In genomic region chr3:119293105-119293683, GRCh38 we compare ENCODE assay signal across 8 cellular contexts. TPM values are rescaled to one million over a fixed set of nuclear protein-coding genes. Genes with fewer than 3 reads are reported as not detected.
DNase-seq lines count a peak whose midpoint lies in the region; ATAC-seq, FAIRE-seq and TF ChIP-seq lines count a peak whose summit lies in the region.

No MANE protein-coding gene starts in this region.

- peaks cover 38% of the 10 kb centered on the region for H3K79me2 ChIP-seq in GM12878 (ENCODE audit: control insufficient read depth, insufficient read depth, low read length)

- no peak for TF ChIP-seq RAD21 in GM12878 (IDR thresholded peaks at IDR 0.05; ENCODE audit: insufficient read depth, low read depth, low read length)

- no peak for TF ChIP-seq EP300 in GM12878 (IDR thresholded peaks at IDR 0.05; ENCODE audit: borderline replicate concordance in 1 of 2, control insufficient read depth in 1 of 2, low read depth in 2 of 2, low read length in 2 of 2)

- no peaks in the 10 kb centered on the region for H3K27me3 ChIP-seq in heart left ventricle
- H3K27me3 ChIP-seq in GM12878 (replicated peaks in 1 of 2; ENCODE audit: control insufficient read depth in 2 of 2, insufficient read depth in 2 of 2, low read length in 1 of 2), result no peaks in the 10 kb centered on the region
- no peaks in the 10 kb centered on the region for H3K27me3 ChIP-seq in mucosa of rectum (ENCODE audit: control insufficient read depth in 2 of 2, insufficient read depth in 2 of 2, low read length in 2 of 2)
- no peaks in the 10 kb centered on the region for H3K27me3 ChIP-seq in vagina

- peak overlapping the region in 11 of 12 donors; percentile 74 to 97 (median 88) for H3K4me3 ChIP-seq in heart left ventricle
- peak overlapping the region; percentile 94 for H3K4me3 ChIP-seq in GM12878
- peak overlapping the region; percentile 78 to 87 for H3K4me3 ChIP-seq in mucosa of rectum (ENCODE audit: low read length in 2 of 2)
- H3K4me3 ChIP-seq in vagina, result peak overlapping the region; percentile 70

- no peak for DNase-seq in heart left ventricle
- no peak for DNase-seq in Right ventricle myocardium superior
- no peak for DNase-seq in GM12878 (ENCODE audit: low read depth, low spot score)
- no peak for DNase-seq in vagina (ENCODE audit: extremely low spot score in 2 of 2)
- no peak for DNase-seq in cerebellar nuclear complex (lab: John Stamatoyannopoulos, UW)
- no peak for DNase-seq in posterior vena cava (ENCODE audit: low spot score)
- no peak for DNase-seq in effector CD4-positive, alpha-beta T cell

- ATAC-seq in heart left ventricle (no peak), Right ventricle myocardium superior (ENCODE audit: poor library complexity) (no peak), GM12878 (no peak)

- CTCF ChIA-PET in GM12878 (lab: Yijun Ruan, JAX), result interaction anchor here (0.8 to 3.9 kb wide), 8 partner anchors 10 to 402 kb away, joined by 3 to 21 read pairs (median 7); partner anchors contain the start of gene B4GALT4

- FAIRE-seq in GM12878 (lab: Jason Lieb, UNC), result no peak

- in situ Hi-C loops in GM12878 (cut with MboI), result loop anchor here (25.0 kb wide), 1 partner anchor 394 kb away; the partner anchor contains the start of gene COX17

- POLR2A ChIA-PET in GM12878 (lab: Charles Lee), result interaction anchor here (1.0 to 3.9 kb wide), 4 partner anchors 8 to 261 kb away, joined by 3 to 14 read pairs (median 4); no protein-coding TSS in a partner anchor

- H3K4me1 ChIP-seq in heart left ventricle (peaks cover 3 to 48% (median 32%) of the 10 kb centered on the region in 12 donors), GM12878 (ENCODE audit: control insufficient read depth, insufficient read depth, low read length) (peaks cover 21% of the 10 kb centered on the region), mucosa of rectum (ENCODE audit: control insufficient read depth in 2 of 2, insufficient read depth in 2 of 2, low read length in 2 of 2) (peaks cover 8 to 9% of the 10 kb centered on the region in 2 donors), vagina (peaks cover 23% of the 10 kb centered on the region)

- H3K9me3 ChIP-seq in heart left ventricle, result peaks cover 0 to 3% (median 0%) of the 10 kb centered on the region in 12 donors
- H3K9me3 ChIP-seq in GM12878 (replicated peaks; ENCODE audit: control insufficient read depth, insufficient read depth, low read length), result peaks cover 3% of the 10 kb centered on the region; the same call in 1 of the 3 replicates
- H3K9me3 ChIP-seq in mucosa of rectum (ENCODE audit: control insufficient read depth in 2 of 2, low read length in 2 of 2), result no peaks in the 10 kb centered on the region
- no peaks in the 10 kb centered on the region for H3K9me3 ChIP-seq in vagina

- intact Hi-C loops in heart left ventricle (cut with DNase I), result loop anchor here in 2 of 10 donors (1.0 to 5.0 kb wide), 2 partner anchors 14 to 51 kb away; partner anchors contain the start of gene B4GALT4 (in 1 of the 2)
- intact Hi-C loops in Right ventricle myocardium superior (cut with DNase I), result no loop called here
- intact Hi-C loops in GM12878 (cut with micrococcal nuclease; ENCODE audit: unreplicated experiment), result loop anchor here (5.0 to 10.0 kb wide), 3 partner anchors 59 to 802 kb away; partner anchors contain the start of genes GSK3B, POGLUT1 and TMEM39A
- intact Hi-C loops in vagina (cut with DNase I), result no loop called here
- intact Hi-C loops in posterior vena cava (cut with DNase I), result no loop called here

- TF ChIP-seq POLR2A in heart left ventricle (IDR thresholded peaks at IDR 0.05), result no peak
- no peak for TF ChIP-seq POLR2A in GM12878 (IDR thresholded peaks at IDR 0.05; ENCODE audit: low read depth, low read length)
- no peak for TF ChIP-seq POLR2A in vagina (IDR thresholded peaks at IDR 0.05)

- no TSS peak for BruUV-seq in GM12878 (replicated peaks; lab: Mats Ljungman, UMichigan)

- peak overlapping the region; percentile 45; the same call in 1 of the 2 replicates for H2AFZ ChIP-seq in GM12878 (ENCODE audit: control insufficient read depth, low read depth, low read length)

- H3K27ac ChIP-seq in heart left ventricle (peak overlapping the region; percentile 96 to 100 (median 98)), GM12878 (ENCODE audit: control insufficient read depth, insufficient read depth) (peak overlapping the region; percentile 96), mucosa of rectum (ENCODE audit: low read depth in 2 of 2, low read length in 2 of 2) (peak overlapping the region; percentile 70 to 85), vagina (peak overlapping the region; percentile 84)

- RAD21 ChIA-PET in GM12878 (lab: Charles Lee; ENCODE audit: unreplicated experiment), result interaction anchor here (1.2 to 7.1 kb wide), 6 partner anchors 32 to 307 kb away, joined by 3 to 66 read pairs (median 14); partner anchors contain the start of gene B4GALT4

- H4K20me1 ChIP-seq in GM12878 (ENCODE audit: control insufficient read depth, insufficient read depth), result no peaks in the 10 kb centered on the region

- H3K36me3 ChIP-seq in heart left ventricle, result peaks cover 0 to 10% (median 0%) of the 10 kb centered on the region in 9 donors
- no peaks in the 10 kb centered on the region for H3K36me3 ChIP-seq in GM12878 (ENCODE audit: control insufficient read depth in 2 of 2, insufficient read depth in 2 of 2, low read length in 1 of 2)
- no peaks in the 10 kb centered on the region for H3K36me3 ChIP-seq in mucosa of rectum (ENCODE audit: control insufficient read depth in 2 of 2, insufficient read depth in 2 of 2, low read length in 2 of 2)
- no peaks in the 10 kb centered on the region for H3K36me3 ChIP-seq in vagina

- H3K9ac ChIP-seq in GM12878 (ENCODE audit: control insufficient read depth, insufficient read depth, low read length) (peak overlapping the region; percentile 94), mucosa of rectum (ENCODE audit: low read depth in 1 of 2, low read length in 2 of 2) (peak overlapping the region in 1 of 2 donors; percentile 76)

- TF ChIP-seq CTCF in heart left ventricle (IDR thresholded peaks at IDR 0.05) (no peak), GM12878 (IDR thresholded peaks at IDR 0.05 in 2 of 3, conservative IDR thresholded peaks at IDR 0.05 in 1 of 3; ENCODE audit: control insufficient read depth in 2 of 3, extremely low read depth in 1 of 3, insufficient read depth in 1 of 3, low read depth in 3 of 3, low read length in 3 of 3) (no peak), vagina (IDR thresholded peaks at IDR 0.05) (no peak)

- SMC1A ChIA-PET in GM12878 (lab: Charles Lee; ENCODE audit: uncharacterized antibody, unreplicated experiment), result interaction anchor here (1.0 to 6.9 kb wide), 10 partner anchors 10 to 388 kb away, joined by 3 to 62 read pairs (median 6); no protein-coding TSS in a partner anchor

- H3K4me2 ChIP-seq in GM12878 (ENCODE audit: control insufficient read depth, insufficient read depth), result peak overlapping the region; percentile 94

- 36 to 45% (median 42%) methylated on average over 2 of the region's 2 CpGs for WGBS in heart left ventricle, 4 donors
- 30% methylated on average over 2 of the region's 2 CpGs for WGBS in GM12878 (ENCODE audit: insufficient coverage, insufficient replicate concordance, low lambda C conversion rate, missing lambda C conversion rate)

TF ChIP-seq in GM12878, 131 proteins besides CTCF, POLR2A, EP300 and RAD21 (continues in another document):
- TF ChIP-seq LARP7 (IDR thresholded peaks at IDR 0.05) (no peak), PAX8 (IDR thresholded peaks at IDR 0.05) (no peak), ZZZ3 (IDR thresholded peaks at IDR 0.05; ENCODE audit: control insufficient read depth, insufficient read length, low read depth) (no peak)

RNA-seq across cellular contexts. Expression of gene ARHGAP31, which starts 1.0 kb away (rescaled TPM):
- 10 to 100 TPM; 29.8 to 79.1 (median 37.8) TPM for total RNA-seq in heart left ventricle
- polyA plus RNA-seq in heart left ventricle, result 10 to 100 TPM; 10.4 to 28.6 TPM
- 42.1 TPM for total RNA-seq in Right ventricle myocardium superior
- total RNA-seq in GM12878 (2013; cell fraction: nucleolus; rRNA removed), result 25.6 and 27.1 TPM in 2 replicates
- 10.0 and 10.5 TPM in 2 replicates for total RNA-seq in GM12878 (2014; rRNA removed)
- 10.5 and 10.6 TPM in 2 replicates for total RNA-seq in GM12878 (2014; rRNA removed; fragmentation: Illumina TruSeq; extraction: Trizol)
- total RNA-seq in GM12878 (2021), result 26.4 and 27.4 TPM in 2 replicates
- polyA plus RNA-seq in GM12878 (2011; ENCODE audit: low read depth), result 5.0 TPM
- 27.4 and 29.8 TPM in 2 replicates for polyA plus RNA-seq in GM12878 (2011; rRNA removed)
- polyA plus RNA-seq in GM12878 (2011; cell fraction: cytosol; rRNA removed), result 23.1 and 28.4 TPM in 2 replicates
- polyA plus RNA-seq in GM12878 (2011; cell fraction: nucleus; rRNA removed), result 12.5 and 13.9 TPM in 2 replicates
- polyA plus RNA-seq in GM12878 (2012), result 7.2 and 8.3 TPM in 2 replicates
- 11.9 and 13.5 TPM in 2 replicates for polyA plus RNA-seq in GM12878 (2014; fragmentation: Illumina TruSeq; extraction: Trizol)
- 1 to 10 TPM in 1 of 2 experiments, under 1 TPM in 1; 0.97 to 1.6 TPM for polyA plus RNA-seq in GM12878 (2014; fragmentation: Nextera tagmentation; extraction: Ambion mirVana)
- polyA plus RNA-seq in GM12878 (2014; rRNA removed), result 10.1 and 10.7 TPM in 2 replicates
- polyA plus RNA-seq in GM12878 (2016; fragmentation: Nextera tagmentation; extraction: Ambion mirVana), result 1 to 10 TPM; 6.9 to 7.2 TPM
- polyA minus RNA-seq in GM12878 (2011; rRNA and poly(A)+ RNA removed), result 35.0 and 43.4 TPM in 2 replicates
- 12.4 and 18.5 TPM in 2 replicates for polyA minus RNA-seq in GM12878 (2011; cell fraction: cytosol; rRNA and poly(A)+ RNA removed)
- 10.0 and 16.7 TPM in 2 replicates for polyA minus RNA-seq in GM12878 (2011; cell fraction: nucleus; rRNA and poly(A)+ RNA removed)
- 13.0 TPM for total RNA-seq in vagina
- total RNA-seq in posterior vena cava, result 10 to 100 TPM; 26.5 to 26.9 TPM

RNA-seq across cellular contexts. Expression of gene B4GALT4, which starts 52.5 kb away (rescaled TPM):
- 10 to 100 TPM in 6 of 9 donors, 1 to 10 TPM in 3; 8.1 to 15.9 (median 10.6) TPM for total RNA-seq in heart left ventricle
- 10 to 100 TPM; 13.0 to 14.0 TPM for polyA plus RNA-seq in heart left ventricle
- total RNA-seq in Right ventricle myocardium superior, result 10.5 TPM
- total RNA-seq in GM12878 (2013; cell fraction: nucleolus; rRNA removed), result 13.1 and 14.1 TPM in 2 replicates
- 10.8 and 11.9 TPM in 2 replicates for total RNA-seq in GM12878 (2014; rRNA removed)
- 10.6 and 11.7 TPM in 2 replicates for total RNA-seq in GM12878 (2014; rRNA removed; fragmentation: Illumina TruSeq; extraction: Trizol)
- 12.4 and 13.0 TPM in 2 replicates for total RNA-seq in GM12878 (2021)
- polyA plus RNA-seq in GM12878 (2011; ENCODE audit: low read depth), result 11.0 TPM
- polyA plus RNA-seq in GM12878 (2011; rRNA removed), result 16.6 and 18.7 TPM in 2 replicates
- polyA plus RNA-seq in GM12878 (2011; cell fraction: cytosol; rRNA removed), result 7.2 TPM in 2 replicates
- polyA plus RNA-seq in GM12878 (2011; cell fraction: nucleus; rRNA removed), result 8.5 and 9.3 TPM in 2 replicates
- polyA plus RNA-seq in GM12878 (2012), result 12.1 and 12.9 TPM in 2 replicates
- polyA plus RNA-seq in GM12878 (2014; fragmentation: Illumina TruSeq; extraction: Trizol), result 8.8 and 12.9 TPM in 2 replicates
- 10 to 100 TPM; 13.8 to 15.4 TPM for polyA plus RNA-seq in GM12878 (2014; fragmentation: Nextera tagmentation; extraction: Ambion mirVana)
- 9.0 and 11.7 TPM in 2 replicates for polyA plus RNA-seq in GM12878 (2014; rRNA removed)
- polyA plus RNA-seq in GM12878 (2016; fragmentation: Nextera tagmentation; extraction: Ambion mirVana), result 10 to 100 TPM; 15.6 to 16.7 TPM
- polyA minus RNA-seq in GM12878 (2011; rRNA and poly(A)+ RNA removed), result 9.0 and 10.0 TPM in 2 replicates
- 3.6 and 4.1 TPM in 2 replicates for polyA minus RNA-seq in GM12878 (2011; cell fraction: cytosol; rRNA and poly(A)+ RNA removed)
- 5.3 and 6.8 TPM in 2 replicates for polyA minus RNA-seq in GM12878 (2011; cell fraction: nucleus; rRNA and poly(A)+ RNA removed)
- total RNA-seq in vagina, result 12.0 TPM
- 10 to 100 TPM; 19.0 to 19.7 TPM for total RNA-seq in posterior vena cava
